ENCODE assay signal across 8 cellular contexts in genomic region chr17:17876959-17877547, GRCh38. TPM values are rescaled to one million over a fixed set of nuclear protein-coding genes. Genes with fewer than 3 reads are reported as not detected.
DNase-seq lines count a peak whose midpoint lies in the region; ATAC-seq and TF ChIP-seq lines count a peak whose summit lies in the region.
"Had no signal": no experiment of that assay in that cellular context is flagged by ENCODE, and none has a peak within 500 bp of the region (broad histone marks: within the 10 kb centered on the region; RNA-seq: fewer than 3 reads in every experiment).

No MANE protein-coding gene starts in this region.

- H3K9me3 ChIP-seq in adipocyte (ENCODE audit: control insufficient read depth, low read length) (no peaks in the 10 kb centered on the region), neural cell (ENCODE audit: low read length) (no peaks in the 10 kb centered on the region), upper lobe of left lung (no peaks in the 10 kb centered on the region)

- peak overlapping the region; percentile 14 for H3K4me2 ChIP-seq in neural cell (ENCODE audit: low read length)

- no peak for TF ChIP-seq POLR2A in upper lobe of left lung (IDR thresholded peaks at IDR 0.05)

- ATAC-seq in upper lobe of left lung (ENCODE audit: low FRiP score in 2 of 2): peak; percentile 66 to 80
- ATAC-seq in GM18868 (IDR thresholded peaks at IDR 0.05; ENCODE audit: unreplicated experiment): no peak
- no peak for ATAC-seq in GM18519 (IDR thresholded peaks at IDR 0.05; ENCODE audit: low FRiP score, unreplicated experiment)

- H4K20me1 ChIP-seq in neural cell (ENCODE audit: insufficient read depth): no peaks in the 10 kb centered on the region

- H3K27ac ChIP-seq in neural cell (ENCODE audit: low read length) (peak overlapping the region; percentile 63), upper lobe of left lung (peak overlapping the region; percentile 73 to 89 (median 84))

- H3K9ac ChIP-seq in adipocyte (ENCODE audit: low read length): peak overlapping the region; percentile 51
- H3K9ac ChIP-seq in neural cell (ENCODE audit: low read length): peak overlapping the region; percentile 29

- no peak overlapping the region for H2AFZ ChIP-seq in neural cell (ENCODE audit: low read depth, low read length)

- TF ChIP-seq EP300 in neural cell (conservative IDR thresholded peaks at IDR 0.05; ENCODE audit: poor library complexity, severe bottlenecking): no peak
- TF ChIP-seq EP300 in upper lobe of left lung (IDR thresholded peaks at IDR 0.05): no peak

- H3K79me2 ChIP-seq in neural cell (replicated peaks; ENCODE audit: insufficient read depth, low read length): no peaks in the 10 kb centered on the region

- H3K9me2 ChIP-seq in neural cell (ENCODE audit: insufficient read depth, low read length): no peaks in the 10 kb centered on the region

- no peak for TF ChIP-seq RAD21 in neural cell (conservative IDR thresholded peaks at IDR 0.05)

- no peaks in the 10 kb centered on the region for H3K27me3 ChIP-seq in adipocyte (replicated peaks; ENCODE audit: control insufficient read depth, insufficient read depth, low read length)
- H3K27me3 ChIP-seq in neural cell (ENCODE audit: insufficient read depth, low read depth, low read length): no peaks in the 10 kb centered on the region
- no peaks in the 10 kb centered on the region for H3K27me3 ChIP-seq in upper lobe of left lung

- DNase-seq in adipocyte (ENCODE audit: low read depth): peak; percentile 42
- peak; percentile 71 for DNase-seq in fibroblast of pulmonary artery (ENCODE audit: low read depth)
- DNase-seq in upper lobe of left lung: peak in 1 of 2 donors; percentile 77
- no peak for DNase-seq in DMS53 (lab: John Stamatoyannopoulos, UW)
- DNase-seq: activated CD4-positive, alpha-beta T cell treated with anti-CD3 and anti-CD28 coated beads for 4 hours had no signal

- H3K4me1 ChIP-seq in adipocyte (ENCODE audit: control insufficient read depth, insufficient read depth, low read length) (peaks cover 26% of the 10 kb centered on the region), upper lobe of left lung (peaks cover 30 to 47% (median 45%) of the 10 kb centered on the region in 4 donors)

- no peaks in the 10 kb centered on the region for H3F3A ChIP-seq in neural cell (ENCODE audit: insufficient read depth, low read length, poor library complexity, severe bottlenecking)

- no peak for TF ChIP-seq CTCF in fibroblast of pulmonary artery (IDR thresholded peaks at IDR 0.05; ENCODE audit: low read length, missing control alignments)
- no peak for TF ChIP-seq CTCF in neural cell (IDR thresholded peaks at IDR 0.05; ENCODE audit: poor library complexity, severe bottlenecking)
- peak in 1 of 6 experiments; percentile 4 for TF ChIP-seq CTCF in upper lobe of left lung (IDR thresholded peaks at IDR 0.05)

- WGBS in upper lobe of left lung, 2 donors: 19 to 43% methylated on average over 3 to 6 of the region's 6 CpGs

- H3K4me3 ChIP-seq in adipocyte (ENCODE audit: low read length): peak overlapping the region; percentile 39
- no peak overlapping the region for H3K4me3 ChIP-seq in fibroblast of pulmonary artery (replicated peaks; ENCODE audit: low read depth, low read length)
- no peak overlapping the region for H3K4me3 ChIP-seq in neural cell (ENCODE audit: low read length)
- H3K4me3 ChIP-seq in upper lobe of left lung: no peak overlapping the region

- peaks cover 63% of the 10 kb centered on the region for H3K36me3 ChIP-seq in adipocyte (ENCODE audit: control insufficient read depth, insufficient read depth, low read length, severe bottlenecking)
- H3K36me3 ChIP-seq in neural cell (ENCODE audit: insufficient read depth, low read length): no peaks in the 10 kb centered on the region
- H3K36me3 ChIP-seq in upper lobe of left lung: peaks cover 0 to 34% (median 24%) of the 10 kb centered on the region in 4 donors

TF ChIP-seq in neural cell, 6 proteins besides CTCF, POLR2A, EP300 and RAD21:
- TF ChIP-seq MXI1 (conservative IDR thresholded peaks at IDR 0.05; ENCODE audit: poor library complexity, severe bottlenecking) (no peak), POLR2AphosphoS5 (IDR thresholded peaks at IDR 0.05) (no peak), TAF1 (IDR thresholded peaks at IDR 0.05; ENCODE audit: low read depth) (no peak), SMC3 (conservative IDR thresholded peaks at IDR 0.05; ENCODE audit: poor library complexity) (no peak), EZH2 (IDR thresholded peaks at IDR 0.05; ENCODE audit: borderline replicate concordance, insufficient read depth, low read length, poor library complexity, severe bottlenecking) (no peak), REST (IDR thresholded peaks at IDR 0.05; ENCODE audit: borderline replicate concordance) (no peak)

RNA-seq across cellular contexts. Expression of gene SREBF1, which starts 40.3 kb away (rescaled TPM):
- polyA plus RNA-seq in neural cell: 22.5 and 25.9 TPM in 2 replicates
- 11.7 and 20.0 TPM in 2 replicates for polyA minus RNA-seq in neural cell
- total RNA-seq in upper lobe of left lung: 100 to 1,000 TPM in 3 of 6 donors, 10 to 100 TPM in 3; 64.2 to 579 (median 123) TPM

Comparison
In these comparisons a context has a peak if more than half of its experiments do, and no peak if none do; other contexts are left out.
1. ATAC-seq: peak in upper lobe of left lung (2 of 2); none in GM18868 (single experiment) and GM18519 (single experiment).